In the genomic region with DNA sequence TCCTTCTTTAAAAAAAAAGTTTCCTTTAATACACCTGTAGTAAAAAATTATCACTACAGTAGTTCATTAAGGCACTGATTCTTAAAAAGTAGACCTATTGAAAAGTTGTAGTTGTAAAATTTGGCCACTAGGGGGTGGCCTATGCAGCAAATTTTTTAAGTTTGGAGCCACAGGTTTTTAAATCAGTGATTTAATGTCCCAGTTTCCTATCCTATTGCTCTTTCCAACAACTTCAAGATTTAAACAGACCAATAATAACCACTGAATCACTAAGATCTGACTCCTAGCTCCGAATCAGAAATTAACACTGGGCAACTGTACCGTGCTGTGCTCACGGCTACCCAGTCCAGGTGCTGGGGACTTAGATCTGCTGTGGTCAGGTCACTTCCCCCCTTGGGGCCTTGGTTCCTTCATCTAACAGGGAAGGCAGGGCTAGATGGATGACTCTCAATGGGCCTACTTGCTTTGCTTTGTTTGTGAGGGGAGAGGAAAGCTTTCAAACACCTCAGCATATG, we compare ENCODE assay signal across 8 cellular contexts.
DNase-seq lines count a peak whose midpoint lies in the region; ATAC-seq and TF ChIP-seq lines count a peak whose summit lies in the region.

No MANE protein-coding gene starts in this region.

- DNase-seq in ACHN (peak; percentile 64), GM03348 (ENCODE audit: low spot score) (peak; percentile 63), LNCaP clone FGC (ENCODE audit: low read depth) (peak; percentile 38), globus pallidus (ENCODE audit: low spot score) (peak; percentile 41), putamen (ENCODE audit: low spot score) (peak; percentile 31)
- no peak for DNase-seq in activated CD8-positive, alpha-beta memory T cell treated with anti-CD3 and anti-CD28 coated beads, Interleukin-2, amount 50 U/mL, for 4 hours

- in situ Hi-C loops in ACHN (cut with HindIII; ENCODE audit: low pct_ligation_motif_present, low pct_unique_long_range_greater_than_20kb, low sequenced_read_pairs), result no loop called here

- TF ChIP-seq CTCF in LNCaP clone FGC (IDR thresholded peaks at IDR 0.05; ENCODE audit: control insufficient read depth, extremely low read depth, insufficient read depth) (peak; percentile 47), VCaP (conservative IDR thresholded peaks at IDR 0.05) (peak; percentile 87)

- H3K27ac ChIP-seq in VCaP, result peak overlapping the region; percentile 92

- ATAC-seq in HG02884 (IDR thresholded peaks at IDR 0.05; ENCODE audit: unreplicated experiment), result no peak

- peak overlapping the region; percentile 26; the same call in 1 of the 2 replicates for H3K4me3 ChIP-seq in LNCaP clone FGC (ENCODE audit: low read depth, low read length)
